ENCODE assay signal across 9 cellular contexts in genomic region chr11:129278586-129279319, GRCh38.
DNase-seq lines count a peak whose midpoint lies in the region; ATAC-seq and TF ChIP-seq lines count a peak whose summit lies in the region.
"Had no signal": no experiment of that assay in that cellular context is flagged by ENCODE, and none has a peak within 500 bp of the region (broad histone marks: within the 10 kb centered on the region; RNA-seq: fewer than 3 reads in every experiment).

No MANE protein-coding gene starts in this region.

- ATAC-seq in HG03521 (IDR thresholded peaks at IDR 0.05; ENCODE audit: unreplicated experiment): peak; percentile 28

- 0 to 1% (median 1%) methylated on average over 34 to 106 of the region's 109 CpGs for WGBS in ovary, 3 donors

- DNase-seq in NCI-H2171 treated with DMSO at 0.1 percent for 48 hours (lab: John Stamatoyannopoulos, UW): peak; percentile 4
- DNase-seq in NCI-H2171 (lab: John Stamatoyannopoulos, UW): no peak
- peak; percentile 35 for DNase-seq in activated T-cell treated with anti-CD3 and anti-CD28 coated beads, Interleukin-2, amount 50 U/mL, for 1 hour
- peak; percentile 43 for DNase-seq in glutamatergic neuron
- DNase-seq in ovary: peak; percentile 16 to 55 (median 40)
- no peak for DNase-seq in OCI-M2 (lab: John Stamatoyannopoulos, UW; ENCODE audit: unreplicated experiment)
- DNase-seq in T-helper 9 cell: no peak
- DNase-seq: DND-41 had no signal

- TF ChIP-seq EP300 in ovary (IDR thresholded peaks at IDR 0.05): no peak

- H3K27ac Mint-ChIP-seq in glutamatergic neuron (ENCODE audit: unreplicated experiment): peak overlapping the region; percentile 78

- no peaks in the 10 kb centered on the region for H3K27me3 ChIP-seq in ovary

- H3K4me1 ChIP-seq in ovary (ENCODE audit: insufficient read depth): peaks cover 6% of the 10 kb centered on the region

- H3K4me1 Mint-ChIP-seq in glutamatergic neuron (ENCODE audit: low read depth, unreplicated experiment): peaks cover 44% of the 10 kb centered on the region

- no peaks in the 10 kb centered on the region for H3K36me3 ChIP-seq in ovary

- H3K4me3 Mint-ChIP-seq in glutamatergic neuron (ENCODE audit: unreplicated experiment): peak overlapping the region; percentile 93

- peak overlapping the region; percentile 65 to 67 for H3K27ac ChIP-seq in ovary

- intact Hi-C loops in ovary (cut with DNase I): no loop called here

- H3K4me3 ChIP-seq in ovary: peak overlapping the region; percentile 53

- H3K27me3 Mint-ChIP-seq in glutamatergic neuron (ENCODE audit: unreplicated experiment): peaks cover 5% of the 10 kb centered on the region

- TF ChIP-seq CTCF in glutamatergic neuron (IDR thresholded peaks at IDR 0.05; ENCODE audit: partially characterized antibody, unreplicated experiment) (no peak), ovary (IDR thresholded peaks at IDR 0.05) (no peak)

- no peaks in the 10 kb centered on the region for H3K9me3 ChIP-seq in ovary

- peaks cover 6% of the 10 kb centered on the region for H3K9me3 Mint-ChIP-seq in glutamatergic neuron (ENCODE audit: unreplicated experiment)

- no peak for TF ChIP-seq POLR2A in ovary (IDR thresholded peaks at IDR 0.05)

- H3K36me3 Mint-ChIP-seq in glutamatergic neuron (ENCODE audit: unreplicated experiment): no peaks in the 10 kb centered on the region

Comparison
In these comparisons a context has a peak if more than half of its experiments do, and no peak if none do; other contexts are left out.
1. DNase-seq: peak in NCI-H2171 treated with DMSO at 0.1 percent for 48 hours (single experiment), activated T-cell treated with anti-CD3 and anti-CD28 coated beads, Interleukin-2, amount 50 U/mL, for 1 hour (single experiment), glutamatergic neuron (single experiment) and ovary (5 of 5); none in NCI-H2171 (single experiment), OCI-M2 (single experiment) and T-helper 9 cell (single experiment).